Comparison of ENCODE assay signal across 7 cellular contexts in the genomic region with DNA sequence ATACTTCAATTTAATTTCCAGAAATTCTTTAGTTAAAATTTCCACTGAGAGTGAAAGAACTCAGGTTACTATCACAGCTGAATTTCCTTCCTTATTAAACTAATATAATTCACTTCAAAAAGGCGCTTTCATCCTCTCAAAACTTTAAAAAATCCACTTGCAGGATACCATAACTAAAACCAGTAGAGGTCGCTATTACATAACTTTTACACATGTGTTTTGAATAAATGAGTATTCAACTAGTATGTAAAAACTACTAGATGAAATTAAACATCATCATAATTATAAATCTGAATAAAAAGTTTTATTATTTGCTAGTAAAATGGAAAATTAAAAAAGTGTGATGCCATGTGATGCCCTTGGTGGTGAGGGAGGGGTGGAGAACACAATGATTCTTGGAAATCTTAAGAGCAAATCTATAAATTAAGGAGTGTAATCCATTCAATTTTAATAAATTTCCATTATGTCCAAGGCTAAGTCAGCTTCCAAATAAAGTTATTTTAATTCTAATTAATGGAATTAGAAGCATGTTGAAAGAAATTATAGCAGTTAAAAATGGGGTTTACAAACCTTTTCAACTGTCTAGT.
DNase-seq lines count a peak whose midpoint lies in the region; ATAC-seq and TF ChIP-seq lines count a peak whose summit lies in the region.

No MANE protein-coding gene starts in this region.

- DNase-seq in GDM1 (lab: John Stamatoyannopoulos, UW), result peak; percentile 7
- DNase-seq in LoVo (ENCODE audit: low spot score), result peak; percentile 62
- DNase-seq in RWPE2 (ENCODE audit: low spot score), result no peak
- DNase-seq in esophagus muscularis mucosa (ENCODE audit: extremely low spot score), result no peak

- TF ChIP-seq POLR2A in esophagus muscularis mucosa (IDR thresholded peaks at IDR 0.05; ENCODE audit: low read depth), result no peak

- H3K9me3 ChIP-seq in RWPE2 (ENCODE audit: severe bottlenecking), result no peaks in the 10 kb centered on the region
- H3K9me3 ChIP-seq in esophagus muscularis mucosa, result no peaks in the 10 kb centered on the region
- H3K9me3 ChIP-seq in parathyroid adenoma (ENCODE audit: control insufficient read depth, low read length), result no peaks in the 10 kb centered on the region

- peaks cover 3% of the 10 kb centered on the region for H3K79me2 ChIP-seq in parathyroid adenoma

- no peaks in the 10 kb centered on the region for H3K4me1 ChIP-seq in RWPE2 (ENCODE audit: insufficient read depth, poor library complexity, severe bottlenecking)
- peaks cover 0 to 12% (median 9%) of the 10 kb centered on the region in 4 donors for H3K4me1 ChIP-seq in esophagus muscularis mucosa
- H3K4me1 ChIP-seq in parathyroid adenoma, result no peaks in the 10 kb centered on the region

- intact Hi-C loops in esophagus muscularis mucosa (cut with DNase I), result loop anchor here (2.0 kb wide), 1 partner anchor 169 kb away; no protein-coding TSS in a partner anchor

- H3K4me3 ChIP-seq in RWPE2 (ENCODE audit: severe bottlenecking) (no peak overlapping the region), esophagus muscularis mucosa (no peak overlapping the region), parathyroid adenoma (ENCODE audit: low read depth, low read length) (no peak overlapping the region)

- H3K27ac ChIP-seq in RWPE2 (ENCODE audit: poor library complexity, severe bottlenecking) (no peak overlapping the region), esophagus muscularis mucosa (replicated peaks in 1 of 4) (no peak overlapping the region), parathyroid adenoma (no peak overlapping the region)

- WGBS in esophagus muscularis mucosa, result 10% methylated on average over 2 of the region's 2 CpGs

- no peak for TF ChIP-seq EP300 in esophagus muscularis mucosa (IDR thresholded peaks at IDR 0.05)

- no peak overlapping the region for H2AFZ ChIP-seq in parathyroid adenoma

- no peak overlapping the region for H3K9ac ChIP-seq in parathyroid adenoma

- TF ChIP-seq CTCF in RWPE2 (IDR thresholded peaks at IDR 0.05; ENCODE audit: poor library complexity, severe bottlenecking) (peak; percentile 88), esophagus muscularis mucosa (IDR thresholded peaks at IDR 0.05) (peak; percentile 68 to 73 (median 70)), parathyroid adenoma (IDR thresholded peaks at IDR 0.05) (peak; percentile 86)

- H3K27me3 ChIP-seq in RWPE2 (ENCODE audit: insufficient read depth, poor library complexity, severe bottlenecking), result no peaks in the 10 kb centered on the region
- H3K27me3 ChIP-seq in esophagus muscularis mucosa, result no peaks in the 10 kb centered on the region
- H3K27me3 ChIP-seq in parathyroid adenoma (ENCODE audit: control insufficient read depth, insufficient read depth, low read length), result no peaks in the 10 kb centered on the region

- ATAC-seq in RWPE2 (ENCODE audit: low read depth), result no peak
- no peak for ATAC-seq in GM19328 (IDR thresholded peaks at IDR 0.05; ENCODE audit: unreplicated experiment)
- no peak for ATAC-seq in GM18858 (IDR thresholded peaks at IDR 0.05; ENCODE audit: unreplicated experiment)

- H3K36me3 ChIP-seq in RWPE2 (ENCODE audit: low read depth), result peaks cover 27% of the 10 kb centered on the region
- H3K36me3 ChIP-seq in esophagus muscularis mucosa, result peaks cover 0 to 20% (median 15%) of the 10 kb centered on the region in 4 donors
- no peaks in the 10 kb centered on the region for H3K36me3 ChIP-seq in parathyroid adenoma (ENCODE audit: control insufficient read depth, insufficient read depth, low read length)

- H3K4me2 ChIP-seq in parathyroid adenoma (ENCODE audit: low read length), result no peak overlapping the region

Comparison
In these comparisons a context has a peak if more than half of its experiments do, and no peak if none do; other contexts are left out.
1. DNase-seq: peak in GDM1 (single experiment) and LoVo (single experiment); none in RWPE2 (single experiment) and esophagus muscularis mucosa (single experiment).
2. Peak in every context shown above with its lines, with median percentiles within 50 percentile points of each other: CTCF ChIP-seq.